Comparison of ENCODE assay signal across 8 cellular contexts in genomic region chr2:206250041-206250897, GRCh38. TPM values are rescaled to one million over a fixed set of nuclear protein-coding genes. Genes with fewer than 3 reads are reported as not detected.
A peak's percentile ranks its signal among the peaks of the same experiment; 100 is the strongest.
DNase-seq lines count a peak whose midpoint lies in the region; FAIRE-seq and TF ChIP-seq lines count a peak whose summit lies in the region.

No MANE protein-coding gene starts in this region.

- in situ Hi-C loops in GM13976 (cut with MboI; ENCODE audit: low sequenced_read_pairs, unreplicated experiment) = no loop called here

- H3K9me1 ChIP-seq in endothelial cell of umbilical vein (replicated peaks; ENCODE audit: control insufficient read depth, extremely low read depth, insufficient read depth, low read length) = no peaks in the 10 kb centered on the region

- H3K4me1 ChIP-seq in endothelial cell of umbilical vein (ENCODE audit: control insufficient read depth, extremely low read depth, insufficient read depth, low read length) (no peaks in the 10 kb centered on the region), rectal smooth muscle tissue (ENCODE audit: control insufficient read depth, insufficient read depth, low read length) (no peaks in the 10 kb centered on the region)

- no peaks in the 10 kb centered on the region for H3K36me3 ChIP-seq in endothelial cell of umbilical vein (ENCODE audit: control insufficient read depth in 2 of 2, extremely low read depth in 1 of 2, insufficient read depth in 2 of 2, low read length in 2 of 2)
- H3K36me3 ChIP-seq in rectal smooth muscle tissue (ENCODE audit: control insufficient read depth, insufficient read depth, low read length) = no peaks in the 10 kb centered on the region

- TF ChIP-seq POLR2A in endothelial cell of umbilical vein (IDR thresholded peaks at IDR 0.05; ENCODE audit: low read depth, low read length) = no peak

- BruUV-seq in endothelial cell of umbilical vein (replicated peaks; lab: Mats Ljungman, UMichigan) = no TSS peak

- peak; percentile 40 for FAIRE-seq in endothelial cell of umbilical vein (lab: Jason Lieb, UNC)

- no peak overlapping the region for H3K9ac ChIP-seq in endothelial cell of umbilical vein (replicated peaks; ENCODE audit: extremely low read depth, insufficient read depth, low read length)
- H3K9ac ChIP-seq in rectal smooth muscle tissue (ENCODE audit: low read length) = no peak overlapping the region

- H4K20me1 ChIP-seq in endothelial cell of umbilical vein (replicated peaks; ENCODE audit: control insufficient read depth, extremely low read depth, insufficient read depth, low read length) = no peaks in the 10 kb centered on the region

- H3K27ac ChIP-seq in endothelial cell of umbilical vein (ENCODE audit: insufficient read depth, low read depth, low read length) = no peak overlapping the region
- H3K27ac ChIP-seq in rectal smooth muscle tissue (ENCODE audit: low read depth, low read length) = no peak overlapping the region

- H3K9me3 ChIP-seq in endothelial cell of umbilical vein (replicated peaks; ENCODE audit: control insufficient read depth, insufficient read depth, low read length) = no peaks in the 10 kb centered on the region

- intact Hi-C loops in endothelial cell of umbilical vein (cut with micrococcal nuclease) = no loop called here

- POLR2A ChIA-PET in endothelial cell of umbilical vein (lab: Charles Lee) = no interaction called here

- H3K4me3 ChIP-seq in endothelial cell of umbilical vein (replicated peaks in 1 of 3; ENCODE audit: insufficient read depth in 1 of 3, low read depth in 1 of 3, low read length in 3 of 3) (peak overlapping the region; percentile 0 to 60 (median 23)), rectal smooth muscle tissue (ENCODE audit: low read length) (peak overlapping the region; percentile 57)

- H3K27me3 ChIP-seq in endothelial cell of umbilical vein (ENCODE audit: control insufficient read depth in 2 of 2, insufficient read depth in 2 of 2, low read length in 2 of 2) (peaks cover 27 to 44% of the 10 kb centered on the region in 2 experiments), rectal smooth muscle tissue (ENCODE audit: control insufficient read depth, insufficient read depth, low read length) (peaks cover 8% of the 10 kb centered on the region)

- peak overlapping the region; percentile 90 for H3K4me2 ChIP-seq in endothelial cell of umbilical vein (ENCODE audit: insufficient read depth, low read length)

- H3K79me2 ChIP-seq in endothelial cell of umbilical vein (ENCODE audit: control insufficient read depth, insufficient read depth, low read length) = no peaks in the 10 kb centered on the region

- dilution Hi-C loops in endothelial cell of umbilical vein (cut with MboI; ENCODE audit: extremely low pct_ligation_motif_present, low sequenced_read_pairs) = no loop called here

- CTCF ChIA-PET in endothelial cell of umbilical vein (lab: Charles Lee) = interaction anchor here (0.7 to 1.1 kb wide), 3 partner anchors 13 to 334 kb away, joined by 3 to 4 read pairs (median 3); no protein-coding TSS in a partner anchor

- DNase-seq in GM13976 (ENCODE audit: low spot score) (peak; percentile 55), HuH-7.5 (ENCODE audit: low spot score) (peak; percentile 46), endothelial cell of umbilical vein (ENCODE audit: low read depth, low spot score) (peak; percentile 33), NCI-H1417 treated with DMSO at 0.1 percent for 48 hours (lab: John Stamatoyannopoulos, UW) (no peak), D341Med (ENCODE audit: low spot score) (no peak), NCI-H1694 (lab: John Stamatoyannopoulos, UW) (no peak)
- no peak for DNase-seq in activated CD8-positive, alpha-beta memory T cell treated with anti-CD3 and anti-CD28 coated beads for 24 hours

- H2AFZ ChIP-seq in endothelial cell of umbilical vein (ENCODE audit: low read depth, low read length) = peak overlapping the region; percentile 82

- TF ChIP-seq CTCF in GM13976 (IDR thresholded peaks at IDR 0.05; ENCODE audit: borderline replicate concordance, control extremely low read depth, extremely low read depth, insufficient read depth, missing control alignments) = peak; percentile 33
- peak; percentile 5 to 24 for TF ChIP-seq CTCF in endothelial cell of umbilical vein (IDR thresholded peaks at IDR 0.05; ENCODE audit: extremely low read depth in 1 of 2, insufficient read depth in 1 of 2, low read depth in 1 of 2, low read length in 2 of 2)

TF ChIP-seq in endothelial cell of umbilical vein, 7 proteins besides CTCF, POLR2A, EP300 and RAD21:
- TF ChIP-seq GATA2 (IDR thresholded peaks at IDR 0.05; ENCODE audit: insufficient read depth, insufficient read length, low read depth, low read length) (no peak), MYC (IDR thresholded peaks at IDR 0.05; ENCODE audit: low read depth, low read length) (no peak), MAX (IDR thresholded peaks at IDR 0.05; ENCODE audit: insufficient read depth, insufficient read length) (no peak), FOS (IDR thresholded peaks at IDR 0.05; ENCODE audit: borderline replicate concordance, insufficient read depth, low read length) (no peak), JUN (IDR thresholded peaks at IDR 0.05; ENCODE audit: borderline replicate concordance, insufficient read depth, insufficient read length, low read depth) (no peak), EZH2 (IDR thresholded peaks at IDR 0.05; ENCODE audit: borderline replicate concordance, low read depth, low read length, severe bottlenecking) (no peak), POLR2AphosphoS5 (IDR thresholded peaks at IDR 0.05; ENCODE audit: insufficient read depth, low read depth, low read length) (no peak)
TF ChIP-seq in endothelial cell of umbilical vein: peak in this region for 0.

RNA-seq across cellular contexts. Expression of gene ZDBF2, which starts 24.2 kb away (rescaled TPM):
- 9.6 and 9.9 TPM in 2 replicates for total RNA-seq in endothelial cell of umbilical vein
- 0.99 and 1.3 TPM in 2 replicates for polyA plus RNA-seq in endothelial cell of umbilical vein
- polyA plus RNA-seq in endothelial cell of umbilical vein (2011; cell fraction: cytosol; rRNA removed) = 1.3 and 1.5 TPM in 2 replicates
- 7.6 and 10.6 TPM in 2 replicates for polyA plus RNA-seq in endothelial cell of umbilical vein (2011; cell fraction: nucleus; rRNA removed)
- polyA plus RNA-seq in endothelial cell of umbilical vein (2012) = 3.3 and 4.0 TPM in 2 replicates
- polyA minus RNA-seq in endothelial cell of umbilical vein = 16.4 and 17.0 TPM in 2 replicates
- polyA minus RNA-seq in endothelial cell of umbilical vein (2011; cell fraction: cytosol; rRNA and poly(A)+ RNA removed) = 4.3 TPM
- polyA minus RNA-seq in endothelial cell of umbilical vein (2011; cell fraction: nucleus; rRNA and poly(A)+ RNA removed) = 14.9 and 20.8 TPM in 2 replicates

Comparison
In these comparisons a context has a peak if more than half of its experiments do, and no peak if none do; other contexts are left out.
1. DNase-seq: peak in GM13976 (single experiment), HuH-7.5 (single experiment) and endothelial cell of umbilical vein (single experiment); none in NCI-H1417 treated with DMSO at 0.1 percent for 48 hours (single experiment), D341Med (single experiment), activated CD8-positive, alpha-beta memory T cell treated with anti-CD3 and anti-CD28 coated beads for 24 hours (single experiment) and NCI-H1694 (single experiment).